Comparison of ENCODE assay signal across 22 cellular contexts in genomic region chr2:85907671-85908157, GRCh38. TPM values are rescaled to one million over a fixed set of nuclear protein-coding genes. Genes with fewer than 3 reads are reported as not detected.
DNase-seq lines count a peak whose midpoint lies in the region; ATAC-seq, FAIRE-seq and TF ChIP-seq lines count a peak whose summit lies in the region.
"Had no signal": no experiment of that assay in that cellular context is flagged by ENCODE, and none has a peak within 500 bp of the region (broad histone marks: within the 10 kb centered on the region; RNA-seq: fewer than 3 reads in every experiment).

No MANE protein-coding gene starts in this region.

- TF ChIP-seq POLR2A in HepG2 (IDR thresholded peaks at IDR 0.05; ENCODE audit: insufficient read depth in 1 of 2, low read depth in 2 of 2, low read length in 2 of 2) (no peak), right lobe of liver (IDR thresholded peaks at IDR 0.05) (no peak), GM18505 (IDR thresholded peaks at IDR 0.05; ENCODE audit: borderline replicate concordance, extremely low read depth, insufficient read depth, insufficient read length) (no peak)

- H3K36me3 ChIP-seq in HepG2 (replicated peaks in 1 of 2; ENCODE audit: control insufficient read depth in 1 of 2, insufficient read depth in 2 of 2, low read length in 2 of 2) (no peaks in the 10 kb centered on the region), right lobe of liver (no peaks in the 10 kb centered on the region), bronchial epithelial cell (ENCODE audit: control insufficient read depth, insufficient read depth, low read length) (no peaks in the 10 kb centered on the region), lung (ENCODE audit: control insufficient read depth in 2 of 2, insufficient read depth in 2 of 2, low read length in 2 of 2) (peaks cover 0 to 2% of the 10 kb centered on the region in 2 donors)
- H3K36me3 ChIP-seq: cardiac muscle cell, gastroesophageal sphincter, tibial nerve had no signal

- no peak overlapping the region for H3K4me3 ChIP-seq in HepG2 (replicated peaks in 1 of 3; ENCODE audit: insufficient read depth in 1 of 3, low read depth in 2 of 3, low read length in 3 of 3)
- H3K4me3 ChIP-seq in right lobe of liver = no peak overlapping the region
- H3K4me3 ChIP-seq in bronchial epithelial cell (ENCODE audit: low read depth, low read length) = no peak overlapping the region
- H3K4me3 ChIP-seq in lung = no peak overlapping the region
- H3K4me3 ChIP-seq: cardiac muscle cell, gastroesophageal sphincter, tibial nerve had no signal

- TF ChIP-seq RAD21 in HepG2 (CRISPR knock-in tag; IDR thresholded peaks at IDR 0.05) = no peak

- H4K20me1 ChIP-seq in HepG2 (ENCODE audit: insufficient read depth, low read length) = no peaks in the 10 kb centered on the region

- no peak for DNase-seq in HepG2 (ENCODE audit: low spot score)
- no peak for DNase-seq in right lobe of liver
- peak; percentile 98 for DNase-seq in bronchial epithelial cell (ENCODE audit: low read depth)
- no peak for DNase-seq in lung (ENCODE audit: low spot score)
- no peak for DNase-seq in NCI-H2196 (lab: John Stamatoyannopoulos, UW; ENCODE audit: unreplicated experiment)
- no peak for DNase-seq in stimulated activated naive CD8-positive, alpha-beta T cell treated with anti-CD3 and anti-CD28 coated beads, Interleukin-15, Interleukin-2, amounts not matched to agents 100 U/mL and 50 U/mL, for 24 hours
- DNase-seq: effector memory CD8-positive, alpha-beta T cell; NCI-H1417 treated with DMSO at 0.1 percent for 48 hours; NCI-H69; OCI-M1; stimulated activated CD4-positive, alpha-beta T cell treated with anti-CD3 and anti-CD28 coated beads, Interleukin-15, amount 100 ng/mL, for 24 hours had no signal

- no peaks in the 10 kb centered on the region for H3K79me2 ChIP-seq in HepG2 (ENCODE audit: insufficient read depth, low read length)

- CTCF ChIA-PET in HepG2 (lab: Yijun Ruan, JAX; ENCODE audit: low intra/inter-chr PET ratio, low total read pairs) = no interaction called here

- no TSS peak for BruUV-seq in HepG2 (replicated peaks; lab: Mats Ljungman, UMichigan)

- no peak for FAIRE-seq in HepG2 (lab: Jason Lieb, UNC)
- no peak for FAIRE-seq in bronchial epithelial cell (lab: Jason Lieb, UNC)
- FAIRE-seq: H54 had no signal

- no peak overlapping the region for H2AFZ ChIP-seq in HepG2 (ENCODE audit: low read length)

- POLR2A ChIA-PET in HepG2 (lab: Yijun Ruan, JAX) = no interaction called here

- in situ Hi-C loops in HepG2 (cut with HindIII; ENCODE audit: extremely low pct_ligation_motif_present, low pct_unique_long_range_greater_than_20kb) = no loop called here

- WGBS in HepG2 (ENCODE audit: low lambda C conversion rate) = 26% methylated on average over 9 of the region's 9 CpGs
- WGBS in right lobe of liver (ENCODE audit: insufficient coverage, low coverage, low lambda C conversion rate, missing lambda C conversion rate) = 51% methylated on average over 5 of the region's 9 CpGs
- WGBS in lung, 2 donors = 48 to 56% methylated on average over 9 of the region's 9 CpGs

- TF ChIP-seq EP300 in HepG2 (IDR thresholded peaks at IDR 0.05; ENCODE audit: low read depth in 2 of 2, low read length in 2 of 2) = no peak
- TF ChIP-seq EP300 in HepG2 (CRISPR knock-in tag; IDR thresholded peaks at IDR 0.05; ENCODE audit: borderline replicate concordance) = no peak

- TF ChIP-seq CTCF in HepG2 (CRISPR knock-in tag; IDR thresholded peaks at IDR 0.05) (no peak), right lobe of liver (IDR thresholded peaks at IDR 0.05) (no peak), bronchial epithelial cell (IDR thresholded peaks at IDR 0.05; ENCODE audit: insufficient read depth, low read length, severe bottlenecking) (no peak), lung (IDR thresholded peaks at IDR 0.05; ENCODE audit: control extremely low read depth, extremely low read depth) (no peak)

- H3K4me1 ChIP-seq in HepG2 (ENCODE audit: insufficient read depth, low read length) (peaks cover 39% of the 10 kb centered on the region), right lobe of liver (peaks cover 0 to 12% (median 2%) of the 10 kb centered on the region in 4 donors), lung (ENCODE audit: control insufficient read depth in 2 of 2, insufficient read depth in 2 of 2, low read length in 2 of 2) (peaks cover 0 to 3% of the 10 kb centered on the region in 2 donors)

- H3K9me3 ChIP-seq in HepG2 (ENCODE audit: low read length) (no peaks in the 10 kb centered on the region), right lobe of liver (no peaks in the 10 kb centered on the region), lung (ENCODE audit: control insufficient read depth in 2 of 2, insufficient read depth in 1 of 2, low read length in 1 of 2) (no peaks in the 10 kb centered on the region)
- H3K9me3 ChIP-seq: gastroesophageal sphincter, tibial nerve had no signal

- H3K27ac ChIP-seq in HepG2 (ENCODE audit: extremely low read length, insufficient read depth, low read length) = no peak overlapping the region
- H3K27ac ChIP-seq in right lobe of liver = no peak overlapping the region
- H3K27ac ChIP-seq in lung (ENCODE audit: low read depth in 1 of 2, low read length in 1 of 2) = no peak overlapping the region
- H3K27ac ChIP-seq: cardiac muscle cell, gastroesophageal sphincter, HL-60, KMS-11 had no signal

- intact Hi-C loops in HepG2 (cut with micrococcal nuclease; ENCODE audit: unreplicated experiment) (no loop called here), right lobe of liver (cut with DNase I) (no loop called here)

- no peak overlapping the region for H3K4me2 ChIP-seq in HepG2 (ENCODE audit: low read depth, low read length)
- H3K4me2 ChIP-seq: KMS-11 had no signal

- no peak overlapping the region for H3K9ac ChIP-seq in HepG2 (ENCODE audit: insufficient read depth, low read depth, low read length)
- H3K9ac ChIP-seq: KMS-11 had no signal

- ATAC-seq in HepG2 (peak; percentile 5; the same call in 2 of the 3 replicates), right lobe of liver (no peak), lung (ENCODE audit: insufficient read depth, low FRiP score) (peak; percentile 48), HG02623 (IDR thresholded peaks at IDR 0.05; ENCODE audit: unreplicated experiment) (no peak), GM18505 (IDR thresholded peaks at IDR 0.05; ENCODE audit: unreplicated experiment) (no peak)
- ATAC-seq in stimulated activated naive CD8-positive, alpha-beta T cell treated with anti-CD3 and anti-CD28 coated beads, Interleukin-15, Interleukin-2, amounts not matched to agents 100 U/mL and 50 U/mL, for 24 hours = no peak
- ATAC-seq: activated naive CD4-positive, alpha-beta T cell treated with anti-CD3 and anti-CD28 coated beads, Interleukin-2, amount 50 U/mL, for 72 hours; effector memory CD8-positive, alpha-beta T cell; gastroesophageal sphincter; stimulated activated memory B cell treated with anti-CD40 and anti-IgM and Interleukin-4, amounts not matched to agents 10 μg/mL and 1 μg/mL and 100 μg/mL, for 72 hours; WTC11 had no signal

- H3K27me3 ChIP-seq in HepG2 (ENCODE audit: control insufficient read depth in 1 of 2, insufficient read depth in 2 of 2, low read length in 2 of 2) (peaks cover 0 to 3% of the 10 kb centered on the region in 2 experiments; a peak in 1 of 5 replicates), right lobe of liver (no peaks in the 10 kb centered on the region), bronchial epithelial cell (ENCODE audit: control insufficient read depth, insufficient read depth, low read length) (no peaks in the 10 kb centered on the region), lung (ENCODE audit: control insufficient read depth, insufficient read depth) (no peaks in the 10 kb centered on the region)
- H3K27me3 ChIP-seq: cardiac muscle cell, gastroesophageal sphincter, tibial nerve had no signal

TF ChIP-seq in HepG2, 621 proteins besides CTCF, POLR2A, EP300 and RAD21 (continues in another document):
- TF ChIP-seq BCL3 (CRISPR knock-in tag; IDR thresholded peaks at IDR 0.05) = 0 out of 2 replicates have a peak, but pooled peaks have one; percentile 21
- no peak for TF ChIP-seq RARA (CRISPR knock-in tag; IDR thresholded peaks at IDR 0.05)
- TF ChIP-seq BRD4 (CRISPR knock-in tag; IDR thresholded peaks at IDR 0.05) = no peak

RNA-seq across cellular contexts. Expression of gene ST3GAL5, which starts 18.9 kb away (rescaled TPM):
- total RNA-seq in HepG2 (2016; rRNA removed; fragmentation: Illumina TruSeq; extraction: Trizol) = 1.3 TPM in 2 replicates
- total RNA-seq in HepG2 (2016; cell fraction: cytosol; rRNA removed; fragmentation: Illumina TruSeq; extraction: Trizol; ENCODE audit: low read depth) = 1.4 and 2.7 TPM in 2 replicates
- total RNA-seq in HepG2 (2016; cell fraction: insoluble cytoplasmic fraction; rRNA removed; fragmentation: Illumina TruSeq; extraction: Trizol) = 1.3 and 1.4 TPM in 2 replicates
- total RNA-seq in HepG2 (2016; cell fraction: membrane; rRNA removed; fragmentation: Illumina TruSeq; extraction: Trizol) = 3.0 and 3.4 TPM in 2 replicates
- total RNA-seq in HepG2 (2016; cell fraction: nucleus; rRNA removed; fragmentation: Illumina TruSeq; extraction: Trizol) = 1.9 and 2.0 TPM in 2 replicates
- polyA plus RNA-seq in HepG2 (2011; rRNA removed) = 2.0 and 2.1 TPM in 2 replicates
- 0.91 and 1.9 TPM in 2 replicates for polyA plus RNA-seq in HepG2 (2011; cell fraction: cytosol; rRNA removed)
- 1.2 and 1.9 TPM in 2 replicates for polyA plus RNA-seq in HepG2 (2011; cell fraction: nucleus; rRNA removed)
- polyA plus RNA-seq in HepG2 (2012) = 1.2 and 1.4 TPM in 2 replicates
- 2.0 and 2.2 TPM in 2 replicates for polyA plus RNA-seq in HepG2 (2016; cell fraction: cytosol; fragmentation: Illumina TruSeq; extraction: Trizol; ENCODE audit: low read depth)
- polyA plus RNA-seq in HepG2 (2016; cell fraction: insoluble cytoplasmic fraction; fragmentation: Illumina TruSeq; extraction: Trizol; ENCODE audit: low read depth) = 1.2 and 1.5 TPM in 2 replicates
- 1.9 and 2.8 TPM in 2 replicates for polyA plus RNA-seq in HepG2 (2016; cell fraction: membrane; fragmentation: Illumina TruSeq; extraction: Trizol; ENCODE audit: low read depth)
- 2.6 and 2.7 TPM in 2 replicates for polyA plus RNA-seq in HepG2 (2016; cell fraction: nucleus; fragmentation: Illumina TruSeq; extraction: Trizol; ENCODE audit: insufficient read depth, low read depth)
- 1.2 and 2.0 TPM in 2 replicates for polyA minus RNA-seq in HepG2 (2011; rRNA and poly(A)+ RNA removed; ENCODE audit: low replicate concordance)
- polyA minus RNA-seq in HepG2 (2011; cell fraction: cytosol; rRNA and poly(A)+ RNA removed) = 0.97 and 1.6 TPM in 2 replicates
- 5.7 and 6.5 TPM in 2 replicates for polyA minus RNA-seq in HepG2 (2011; cell fraction: nucleus; rRNA and poly(A)+ RNA removed)
- 10 to 100 TPM in 4 of 6 experiments, 1 to 10 TPM in 2; 8.6 to 22.2 (median 10.9) TPM for total RNA-seq in right lobe of liver
- 2.6 and 29.7 TPM in 2 replicates for total RNA-seq in bronchial epithelial cell
- 100 to 1,000 TPM in 1 of 2 donors, 10 to 100 TPM in 1; 71.1 to 149 TPM for total RNA-seq in lung
- 10 to 100 TPM; 31.1 to 57.7 TPM for polyA plus RNA-seq in lung

Comparison
In these comparisons a context has a peak if more than half of its experiments do, and no peak if none do; other contexts are left out.
1. ATAC-seq: peak in HepG2 (single experiment) and lung (single experiment); none in right lobe of liver (0 of 4), HG02623 (single experiment), GM18505 (single experiment) and stimulated activated naive CD8-positive, alpha-beta T cell treated with anti-CD3 and anti-CD28 coated beads, Interleukin-15, Interleukin-2, amounts not matched to agents 100 U/mL and 50 U/mL, for 24 hours (single experiment).